ENCODE assay signal across 21 cellular contexts in the genomic region with DNA sequence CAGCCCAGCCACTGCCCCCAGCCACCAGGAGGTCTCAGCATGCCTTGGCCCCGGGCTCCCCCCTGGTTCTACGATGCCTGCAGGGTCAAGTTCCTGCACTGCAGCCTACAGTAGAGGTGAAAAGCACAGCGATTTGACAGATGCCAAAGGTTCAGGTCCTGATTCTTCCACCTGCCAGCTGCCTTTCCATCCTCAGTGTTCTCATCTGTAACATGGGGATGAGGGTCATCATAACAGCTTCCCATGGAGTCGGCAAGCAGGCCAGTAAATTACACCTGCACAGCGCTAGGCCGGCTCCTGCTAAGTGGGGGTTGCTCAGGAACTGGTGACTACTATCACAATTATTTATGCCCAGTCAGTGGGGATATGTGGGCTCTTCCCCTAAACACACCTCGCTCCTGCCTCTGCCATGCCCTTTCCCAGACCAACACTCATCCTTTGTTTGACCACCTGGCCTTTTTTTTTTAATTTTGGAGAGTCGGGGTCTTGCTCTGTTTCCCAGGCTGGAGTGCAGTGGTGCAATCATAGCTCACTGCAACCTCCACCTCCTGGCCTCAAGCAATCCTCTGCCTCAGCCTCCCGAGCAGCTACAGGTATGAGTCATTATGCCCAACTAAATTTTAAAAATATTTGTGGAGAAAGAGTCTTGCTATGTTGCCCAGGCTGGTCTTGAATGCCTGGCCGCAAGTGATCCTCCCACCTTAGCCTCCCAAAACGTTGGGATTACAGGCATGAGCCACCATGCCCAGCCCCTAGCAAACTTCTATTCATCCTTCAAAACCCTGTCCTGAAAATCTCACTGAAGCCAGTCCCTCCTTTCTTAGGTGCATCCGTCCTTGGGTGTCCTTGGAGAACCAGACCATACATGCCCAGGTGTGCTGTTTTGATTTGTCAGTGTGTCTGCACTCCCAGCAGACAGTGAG. TPM values are rescaled to one million over a fixed set of nuclear protein-coding genes. Genes with fewer than 3 reads are reported as not detected.
DNase-seq lines count a peak whose midpoint lies in the region; ATAC-seq, FAIRE-seq and TF ChIP-seq lines count a peak whose summit lies in the region.
"Had no signal": no experiment of that assay in that cellular context is flagged by ENCODE, and none has a peak within 500 bp of the region (broad histone marks: within the 10 kb centered on the region; RNA-seq: fewer than 3 reads in every experiment).

No MANE protein-coding gene starts in this region.

- peaks cover 13% of the 10 kb centered on the region for H3K4me1 Mint-ChIP-seq in T-helper 2 cell treated with Interferon-gamma antibody and Interleukin-4, amounts not matched to agents 5 μg/mL and 100 μg/mL, for 36 hours (ENCODE audit: low read depth)
- H3K4me1 Mint-ChIP-seq: endodermal cell had no signal

- POLR2A ChIA-PET in HepG2 (lab: Yijun Ruan, JAX) = no interaction called here

- H3K27me3 ChIP-seq in BLaER1 treated with 17β-estradiol and CSF1 and Interleukin-3, amounts not matched to agents 10 nM and 100 nM = no peaks in the 10 kb centered on the region
- H3K27me3 ChIP-seq in ascending aorta (no peaks in the 10 kb centered on the region), HepG2 (ENCODE audit: control insufficient read depth in 1 of 2, insufficient read depth in 2 of 2, low read length in 2 of 2) (no peaks in the 10 kb centered on the region), skeletal muscle tissue (ENCODE audit: control insufficient read depth in 3 of 3, insufficient read depth in 3 of 3, low read length in 3 of 3) (no peaks in the 10 kb centered on the region)
- H3K27me3 ChIP-seq: cardiac muscle cell, foreskin keratinocyte had no signal

- H3K79me2 ChIP-seq in HepG2 (ENCODE audit: insufficient read depth, low read length) = no peaks in the 10 kb centered on the region

- H3K4me2 ChIP-seq in BLaER1 treated with 17β-estradiol and CSF1 and Interleukin-3, amounts not matched to agents 10 nM and 100 nM = peak overlapping the region in 10 of 11 experiments; percentile 1 to 65 (median 36); a peak in 14 of 22 replicates
- H3K4me2 ChIP-seq in HepG2 (ENCODE audit: low read depth, low read length) = peak overlapping the region; percentile 7; the same call in 1 of the 2 replicates

- TF ChIP-seq CTCF in ascending aorta (IDR thresholded peaks at IDR 0.05) (no peak), HepG2 (CRISPR knock-in tag; IDR thresholded peaks at IDR 0.05) (no peak)

- no peak overlapping the region for H3K4me3 Mint-ChIP-seq in T-helper 2 cell treated with Interferon-gamma antibody and Interleukin-4, amounts not matched to agents 5 μg/mL and 100 μg/mL, for 36 hours
- H3K4me3 Mint-ChIP-seq: activated CD8-positive, alpha-beta T cell treated with anti-CD3 and anti-CD28 coated beads for 36 hours; activated naive CD8-positive, alpha-beta T cell treated with anti-CD3 and anti-CD28 coated beads, Interleukin-2, amount 10 ng/mL, durations not matched to agents 7 days and 5 days; activated T-cell treated with anti-CD3 and anti-CD28 coated beads, Interleukin-2, amount 50 U/mL, for 4 hours; endodermal cell had no signal

- CTCF ChIA-PET in HepG2 (lab: Yijun Ruan, JAX; ENCODE audit: low intra/inter-chr PET ratio, low total read pairs) = no interaction called here

- no peak overlapping the region for H3K4me3 ChIP-seq in BLaER1 treated with 17β-estradiol and CSF1 and Interleukin-3, amounts not matched to agents 10 nM and 100 nM
- peak overlapping the region in 1 of 2 donors; percentile 4 for H3K4me3 ChIP-seq in ascending aorta
- H3K4me3 ChIP-seq in HepG2 (replicated peaks in 1 of 3; ENCODE audit: insufficient read depth in 1 of 3, low read depth in 2 of 3, low read length in 3 of 3) = no peak overlapping the region
- peak overlapping the region in 1 of 3 donors; percentile 52 for H3K4me3 ChIP-seq in skeletal muscle tissue (ENCODE audit: low read length in 3 of 3)
- H3K4me3 ChIP-seq: cardiac muscle cell had no signal

- H4K20me1 ChIP-seq in BLaER1 treated with 17β-estradiol and CSF1 and Interleukin-3, amounts not matched to agents 10 nM and 100 nM = peaks cover 0 to 77% (median 35%) of the 10 kb centered on the region in 11 experiments; a peak in 15 of 22 replicates
- H4K20me1 ChIP-seq in HepG2 (ENCODE audit: insufficient read depth, low read length) = no peaks in the 10 kb centered on the region

- 63% methylated on average over 10 of the region's 12 CpGs for WGBS in HepG2 (ENCODE audit: low lambda C conversion rate)

- TF ChIP-seq POLR2A in HepG2 (IDR thresholded peaks at IDR 0.05; ENCODE audit: insufficient read depth in 1 of 2, low read depth in 2 of 2, low read length in 2 of 2) (no peak), H54 (IDR thresholded peaks at IDR 0.05; ENCODE audit: low read depth, low read length) (no peak)

- no peaks in the 10 kb centered on the region for H3K27me3 Mint-ChIP-seq in T-helper 2 cell treated with Interferon-gamma antibody and Interleukin-4, amounts not matched to agents 5 μg/mL and 100 μg/mL, for 36 hours (ENCODE audit: low read depth)
- H3K27me3 Mint-ChIP-seq: activated CD8-positive, alpha-beta T cell treated with anti-CD3 and anti-CD28 coated beads for 36 hours; activated naive CD8-positive, alpha-beta T cell treated with anti-CD3 and anti-CD28 coated beads, Interleukin-2, amount 10 ng/mL, durations not matched to agents 7 days and 5 days; naive thymus-derived CD8-positive, alpha-beta T cell had no signal

- H3K9ac ChIP-seq in BLaER1 treated with 17β-estradiol and CSF1 and Interleukin-3, amounts not matched to agents 10 nM and 100 nM = peak overlapping the region in 8 of 11 experiments; percentile 11 to 60 (median 34); a peak in 6 of 22 replicates
- H3K9ac ChIP-seq in HepG2 (ENCODE audit: insufficient read depth, low read depth, low read length) (no peak overlapping the region), skeletal muscle tissue (ENCODE audit: low read depth in 1 of 3, low read length in 3 of 3) (peak overlapping the region; percentile 32 to 66 (median 47))

- H3K9me3 ChIP-seq in BLaER1 treated with 17β-estradiol and CSF1 and Interleukin-3, amounts not matched to agents 10 nM and 100 nM (replicated peaks in 1 of 11) = peaks cover 24 to 34% (median 28%) of the 10 kb centered on the region in 11 experiments
- peaks cover 6 to 10% of the 10 kb centered on the region in 2 donors for H3K9me3 ChIP-seq in ascending aorta
- 0 out of 2 replicates have a peak, but pooled peaks cover 7% of the 10 kb centered on the region for H3K9me3 ChIP-seq in HepG2 (ENCODE audit: low read length)
- no peaks in the 10 kb centered on the region for H3K9me3 ChIP-seq in skeletal muscle tissue (ENCODE audit: control insufficient read depth in 3 of 3, low read length in 3 of 3)

- BruUV-seq in HepG2 (replicated peaks; lab: Mats Ljungman, UMichigan) = no TSS peak

- in situ Hi-C loops in HepG2 (cut with HindIII; ENCODE audit: extremely low pct_ligation_motif_present, low pct_unique_long_range_greater_than_20kb) = no loop called here

- peaks cover 63 to 92% (median 75%) of the 10 kb centered on the region in 11 experiments for H3K36me3 ChIP-seq in BLaER1 treated with 17β-estradiol and CSF1 and Interleukin-3, amounts not matched to agents 10 nM and 100 nM
- H3K36me3 ChIP-seq in ascending aorta (peaks cover 8 to 32% of the 10 kb centered on the region in 2 donors), HepG2 (replicated peaks in 1 of 2; ENCODE audit: control insufficient read depth in 1 of 2, insufficient read depth in 2 of 2, low read length in 2 of 2) (no peaks in the 10 kb centered on the region), skeletal muscle tissue (ENCODE audit: control insufficient read depth in 3 of 3, insufficient read depth in 3 of 3, low read length in 3 of 3) (peaks cover 0 to 21% (median 3%) of the 10 kb centered on the region in 3 donors)
- H3K36me3 ChIP-seq: cardiac muscle cell had no signal

- DNase-seq in ascending aorta (ENCODE audit: low spot score in 2 of 2) (no peak), HepG2 (ENCODE audit: low spot score) (no peak), H54 (ENCODE audit: insufficient read length, low spot score) (no peak)
- no peak for DNase-seq in T-helper 2 cell treated with Interferon-gamma antibody and Interleukin-4, amounts not matched to agents 5 μg/mL and 100 μg/mL, for 36 hours (ENCODE audit: low spot score)
- DNase-seq: activated CD8-positive, alpha-beta T cell treated with anti-CD3 and anti-CD28 coated beads for 36 hours; activated naive CD8-positive, alpha-beta T cell treated with anti-CD3 and anti-CD28 coated beads, Interleukin-2, amount 10 ng/mL, durations not matched to agents 7 days and 5 days; activated T-cell treated with anti-CD3 and anti-CD28 coated beads, Interleukin-2, amount 50 U/mL, for 4 hours; endodermal cell; foreskin keratinocyte; naive thymus-derived CD8-positive, alpha-beta T cell; NCI-H226; stimulated activated naive CD8-positive, alpha-beta T cell treated with anti-CD3 and anti-CD28 coated beads, Interleukin-15, Interleukin-2, amounts not matched to agents 100 U/mL and 50 U/mL, for 24 hours; T-helper 1 cell had no signal

- FAIRE-seq in HepG2 (lab: Jason Lieb, UNC) = no peak
- FAIRE-seq in H54 (lab: Jason Lieb, UNC) = no peak
- FAIRE-seq: GM18507 had no signal

- TF ChIP-seq EP300 in HepG2 (IDR thresholded peaks at IDR 0.05; ENCODE audit: low read depth in 2 of 2, low read length in 2 of 2) (no peak), HepG2 (CRISPR knock-in tag; IDR thresholded peaks at IDR 0.05; ENCODE audit: borderline replicate concordance) (no peak)

- H3K27ac ChIP-seq in BLaER1 treated with 17β-estradiol and CSF1 and Interleukin-3, amounts not matched to agents 10 nM and 100 nM = peak overlapping the region in 3 of 11 experiments; percentile 31 to 43 (median 32); a peak in 2 of 22 replicates
- H3K27ac ChIP-seq in ascending aorta (peak overlapping the region; percentile 96 to 98), HepG2 (ENCODE audit: extremely low read length, insufficient read depth, low read length) (peak overlapping the region; percentile 55), skeletal muscle tissue (ENCODE audit: low read depth, low read length) (peak overlapping the region; percentile 74)
- H3K27ac ChIP-seq: foreskin keratinocyte, VCaP had no signal

- TF ChIP-seq RAD21 in HepG2 (CRISPR knock-in tag; IDR thresholded peaks at IDR 0.05) = no peak

- H3K4me1 ChIP-seq in BLaER1 treated with 17β-estradiol and CSF1 and Interleukin-3, amounts not matched to agents 10 nM and 100 nM = peaks cover 37 to 78% (median 40%) of the 10 kb centered on the region in 10 experiments
- H3K4me1 ChIP-seq in ascending aorta = peaks cover 13 to 55% of the 10 kb centered on the region in 2 donors
- peaks cover 84% of the 10 kb centered on the region for H3K4me1 ChIP-seq in HepG2 (ENCODE audit: insufficient read depth, low read length)
- H3K4me1 ChIP-seq in skeletal muscle tissue (ENCODE audit: control insufficient read depth in 3 of 3, insufficient read depth in 3 of 3, low read length in 3 of 3) = peaks cover 37 to 40% (median 39%) of the 10 kb centered on the region in 3 donors
- H3K4me1 ChIP-seq: foreskin keratinocyte had no signal

- intact Hi-C loops in ascending aorta (cut with DNase I) = loop anchor here (5.0 kb wide), 1 partner anchor 661 kb away; no protein-coding TSS in a partner anchor
- intact Hi-C loops in HepG2 (cut with micrococcal nuclease; ENCODE audit: unreplicated experiment) = no loop called here

- H3K9me3 Mint-ChIP-seq in T-helper 2 cell treated with Interferon-gamma antibody and Interleukin-4, amounts not matched to agents 5 μg/mL and 100 μg/mL, for 36 hours = peaks cover 28% of the 10 kb centered on the region

- H2AFZ ChIP-seq in HepG2 (ENCODE audit: low read length) = no peak overlapping the region

- ATAC-seq in HepG2 (no peak), GM18520 (IDR thresholded peaks at IDR 0.05; ENCODE audit: unreplicated experiment) (no peak), GM19452 (IDR thresholded peaks at IDR 0.05; ENCODE audit: unreplicated experiment) (no peak)
- ATAC-seq: activated CD8-positive, alpha-beta T cell treated with anti-CD3 and anti-CD28 coated beads for 36 hours; activated T-cell treated with anti-CD3 and anti-CD28 coated beads, Interleukin-2, amount 50 U/mL, for 4 hours; foreskin keratinocyte; naive thymus-derived CD8-positive, alpha-beta T cell; stimulated activated naive CD8-positive, alpha-beta T cell treated with anti-CD3 and anti-CD28 coated beads, Interleukin-15, Interleukin-2, amounts not matched to agents 100 U/mL and 50 U/mL, for 24 hours had no signal

- no peak overlapping the region for H3K27ac Mint-ChIP-seq in T-helper 2 cell treated with Interferon-gamma antibody and Interleukin-4, amounts not matched to agents 5 μg/mL and 100 μg/mL, for 36 hours
- H3K27ac Mint-ChIP-seq: activated CD8-positive, alpha-beta T cell treated with anti-CD3 and anti-CD28 coated beads for 36 hours; activated naive CD8-positive, alpha-beta T cell treated with anti-CD3 and anti-CD28 coated beads, Interleukin-2, amount 10 ng/mL, durations not matched to agents 7 days and 5 days; endodermal cell; progenitor cell of endocrine pancreas had no signal

- H3K36me3 Mint-ChIP-seq in T-helper 2 cell treated with Interferon-gamma antibody and Interleukin-4, amounts not matched to agents 5 μg/mL and 100 μg/mL, for 36 hours (ENCODE audit: low read depth) = peaks cover 36% of the 10 kb centered on the region

RNA-seq across cellular contexts. Expression of gene ENG, which starts 6.4 kb away (rescaled TPM):
- 675 TPM for total RNA-seq in ascending aorta
- 0.02 TPM in 1 of 2 replicates, not detected in the other for total RNA-seq in HepG2 (2016; rRNA removed; fragmentation: Illumina TruSeq; extraction: Trizol)
- not detected in 2 replicates for total RNA-seq in HepG2 (2016; cell fraction: cytosol; rRNA removed; fragmentation: Illumina TruSeq; extraction: Trizol; ENCODE audit: low read depth)
- 0.07 and 0.17 TPM in 2 replicates for total RNA-seq in HepG2 (2016; cell fraction: insoluble cytoplasmic fraction; rRNA removed; fragmentation: Illumina TruSeq; extraction: Trizol)
- 0.07 and 0.22 TPM in 2 replicates for total RNA-seq in HepG2 (2016; cell fraction: membrane; rRNA removed; fragmentation: Illumina TruSeq; extraction: Trizol)
- 0.25 TPM in 1 of 2 replicates, not detected in the other for total RNA-seq in HepG2 (2016; cell fraction: nucleus; rRNA removed; fragmentation: Illumina TruSeq; extraction: Trizol)
- polyA plus RNA-seq in HepG2 (2011; rRNA removed) = 1.1 and 1.4 TPM in 2 replicates
- 0.82 and 1.1 TPM in 2 replicates for polyA plus RNA-seq in HepG2 (2011; cell fraction: cytosol; rRNA removed)
- 2.1 and 2.3 TPM in 2 replicates for polyA plus RNA-seq in HepG2 (2011; cell fraction: nucleus; rRNA removed)
- polyA plus RNA-seq in HepG2 (2012) = 1.4 and 1.5 TPM in 2 replicates
- not detected in 2 replicates for polyA plus RNA-seq in HepG2 (2016; cell fraction: cytosol; fragmentation: Illumina TruSeq; extraction: Trizol; ENCODE audit: low read depth)
- polyA plus RNA-seq in HepG2 (2016; cell fraction: insoluble cytoplasmic fraction; fragmentation: Illumina TruSeq; extraction: Trizol; ENCODE audit: low read depth) = 0.08 TPM in 1 of 2 replicates, not detected in the other
- 0.06 and 0.13 TPM in 2 replicates for polyA plus RNA-seq in HepG2 (2016; cell fraction: membrane; fragmentation: Illumina TruSeq; extraction: Trizol; ENCODE audit: low read depth)
- 0.20 and 0.22 TPM in 2 replicates for polyA plus RNA-seq in HepG2 (2016; cell fraction: nucleus; fragmentation: Illumina TruSeq; extraction: Trizol; ENCODE audit: insufficient read depth, low read depth)
- polyA minus RNA-seq in HepG2 (2011; rRNA and poly(A)+ RNA removed; ENCODE audit: low replicate concordance) = 1.2 and 26.5 TPM in 2 replicates
- polyA minus RNA-seq in HepG2 (2011; cell fraction: cytosol; rRNA and poly(A)+ RNA removed) = 0.30 and 0.62 TPM in 2 replicates
- polyA minus RNA-seq in HepG2 (2011; cell fraction: nucleus; rRNA and poly(A)+ RNA removed) = 0.75 and 0.90 TPM in 2 replicates
- total RNA-seq in skeletal muscle tissue = 9.4 TPM

RNA-seq across cellular contexts. Expression of gene AK1, which starts 29.4 kb away (rescaled TPM):
- total RNA-seq in ascending aorta (64.5 TPM), HepG2 (2016; rRNA removed; fragmentation: Illumina TruSeq; extraction: Trizol) (25.7 and 32.8 TPM in 2 replicates), skeletal muscle tissue (359 TPM)
- 12.5 and 17.4 TPM in 2 replicates for total RNA-seq in HepG2 (2016; cell fraction: cytosol; rRNA removed; fragmentation: Illumina TruSeq; extraction: Trizol; ENCODE audit: low read depth)
- total RNA-seq in HepG2 (2016; cell fraction: insoluble cytoplasmic fraction; rRNA removed; fragmentation: Illumina TruSeq; extraction: Trizol) = 27.8 and 33.7 TPM in 2 replicates
- total RNA-seq in HepG2 (2016; cell fraction: membrane; rRNA removed; fragmentation: Illumina TruSeq; extraction: Trizol) = 18.2 and 19.8 TPM in 2 replicates
- 13.7 and 15.3 TPM in 2 replicates for total RNA-seq in HepG2 (2016; cell fraction: nucleus; rRNA removed; fragmentation: Illumina TruSeq; extraction: Trizol)
- polyA plus RNA-seq in HepG2 (2011; rRNA removed) = 19.1 and 28.5 TPM in 2 replicates
- polyA plus RNA-seq in HepG2 (2011; cell fraction: cytosol; rRNA removed) = 29.9 and 38.0 TPM in 2 replicates
- polyA plus RNA-seq in HepG2 (2011; cell fraction: nucleus; rRNA removed) = 34.1 and 55.6 TPM in 2 replicates
- 17.5 and 23.3 TPM in 2 replicates for polyA plus RNA-seq in HepG2 (2012)
- 28.9 and 48.9 TPM in 2 replicates for polyA plus RNA-seq in HepG2 (2016; cell fraction: cytosol; fragmentation: Illumina TruSeq; extraction: Trizol; ENCODE audit: low read depth)
- polyA plus RNA-seq in HepG2 (2016; cell fraction: insoluble cytoplasmic fraction; fragmentation: Illumina TruSeq; extraction: Trizol; ENCODE audit: low read depth) = 44.7 and 50.7 TPM in 2 replicates
- 31.6 and 41.6 TPM in 2 replicates for polyA plus RNA-seq in HepG2 (2016; cell fraction: membrane; fragmentation: Illumina TruSeq; extraction: Trizol; ENCODE audit: low read depth)
- 39.2 and 40.7 TPM in 2 replicates for polyA plus RNA-seq in HepG2 (2016; cell fraction: nucleus; fragmentation: Illumina TruSeq; extraction: Trizol; ENCODE audit: insufficient read depth, low read depth)
- 3.6 and 45.8 TPM in 2 replicates for polyA minus RNA-seq in HepG2 (2011; rRNA and poly(A)+ RNA removed; ENCODE audit: low replicate concordance)
- 3.8 and 5.4 TPM in 2 replicates for polyA minus RNA-seq in HepG2 (2011; cell fraction: cytosol; rRNA and poly(A)+ RNA removed)
- polyA minus RNA-seq in HepG2 (2011; cell fraction: nucleus; rRNA and poly(A)+ RNA removed) = 1.7 and 4.1 TPM in 2 replicates

RNA-seq across cellular contexts. Expression of gene FPGS, which starts 45.4 kb away (rescaled TPM):
- total RNA-seq in ascending aorta (286 TPM), HepG2 (2016; rRNA removed; fragmentation: Illumina TruSeq; extraction: Trizol) (20.3 and 35.6 TPM in 2 replicates), skeletal muscle tissue (41.2 TPM)
- total RNA-seq in HepG2 (2016; cell fraction: cytosol; rRNA removed; fragmentation: Illumina TruSeq; extraction: Trizol; ENCODE audit: low read depth) = 7.4 and 10.3 TPM in 2 replicates
- total RNA-seq in HepG2 (2016; cell fraction: insoluble cytoplasmic fraction; rRNA removed; fragmentation: Illumina TruSeq; extraction: Trizol) = 18.5 and 37.2 TPM in 2 replicates
- 18.1 and 18.9 TPM in 2 replicates for total RNA-seq in HepG2 (2016; cell fraction: membrane; rRNA removed; fragmentation: Illumina TruSeq; extraction: Trizol)
- total RNA-seq in HepG2 (2016; cell fraction: nucleus; rRNA removed; fragmentation: Illumina TruSeq; extraction: Trizol) = 26.8 and 31.7 TPM in 2 replicates
- polyA plus RNA-seq in HepG2 (2011; rRNA removed) = 36.8 and 41.3 TPM in 2 replicates
- polyA plus RNA-seq in HepG2 (2011; cell fraction: cytosol; rRNA removed) = 20.2 and 34.2 TPM in 2 replicates
- polyA plus RNA-seq in HepG2 (2011; cell fraction: nucleus; rRNA removed) = 102 and 128 TPM in 2 replicates
- polyA plus RNA-seq in HepG2 (2012) = 16.9 and 23.2 TPM in 2 replicates
- polyA plus RNA-seq in HepG2 (2016; cell fraction: cytosol; fragmentation: Illumina TruSeq; extraction: Trizol; ENCODE audit: low read depth) = 8.3 and 9.4 TPM in 2 replicates
- polyA plus RNA-seq in HepG2 (2016; cell fraction: insoluble cytoplasmic fraction; fragmentation: Illumina TruSeq; extraction: Trizol; ENCODE audit: low read depth) = 21.4 and 32.6 TPM in 2 replicates
- 12.8 and 13.0 TPM in 2 replicates for polyA plus RNA-seq in HepG2 (2016; cell fraction: membrane; fragmentation: Illumina TruSeq; extraction: Trizol; ENCODE audit: low read depth)
- 68.3 and 83.1 TPM in 2 replicates for polyA plus RNA-seq in HepG2 (2016; cell fraction: nucleus; fragmentation: Illumina TruSeq; extraction: Trizol; ENCODE audit: insufficient read depth, low read depth)
- 71.8 and 195 TPM in 2 replicates for polyA minus RNA-seq in HepG2 (2011; rRNA and poly(A)+ RNA removed; ENCODE audit: low replicate concordance)
- polyA minus RNA-seq in HepG2 (2011; cell fraction: cytosol; rRNA and poly(A)+ RNA removed) = 13.5 and 19.9 TPM in 2 replicates
- 25.4 and 26.6 TPM in 2 replicates for polyA minus RNA-seq in HepG2 (2011; cell fraction: nucleus; rRNA and poly(A)+ RNA removed)

RNA-seq across cellular contexts. Expression of gene ST6GALNAC6, which starts 51.3 kb away (rescaled TPM):
- total RNA-seq in ascending aorta (172 TPM), HepG2 (2016; rRNA removed; fragmentation: Illumina TruSeq; extraction: Trizol) (16.7 and 18.5 TPM in 2 replicates), skeletal muscle tissue (33.9 TPM)
- total RNA-seq in HepG2 (2016; cell fraction: cytosol; rRNA removed; fragmentation: Illumina TruSeq; extraction: Trizol; ENCODE audit: low read depth) = 13.5 and 13.9 TPM in 2 replicates
- total RNA-seq in HepG2 (2016; cell fraction: insoluble cytoplasmic fraction; rRNA removed; fragmentation: Illumina TruSeq; extraction: Trizol) = 11.7 and 18.2 TPM in 2 replicates
- total RNA-seq in HepG2 (2016; cell fraction: membrane; rRNA removed; fragmentation: Illumina TruSeq; extraction: Trizol) = 42.0 and 46.1 TPM in 2 replicates
- total RNA-seq in HepG2 (2016; cell fraction: nucleus; rRNA removed; fragmentation: Illumina TruSeq; extraction: Trizol) = 13.4 and 15.1 TPM in 2 replicates
- polyA plus RNA-seq in HepG2 (2011; rRNA removed) = 65.4 and 103 TPM in 2 replicates
- 63.0 and 69.3 TPM in 2 replicates for polyA plus RNA-seq in HepG2 (2011; cell fraction: cytosol; rRNA removed)
- polyA plus RNA-seq in HepG2 (2011; cell fraction: nucleus; rRNA removed) = 134 and 138 TPM in 2 replicates
- polyA plus RNA-seq in HepG2 (2012) = 36.1 and 53.0 TPM in 2 replicates
- polyA plus RNA-seq in HepG2 (2016; cell fraction: cytosol; fragmentation: Illumina TruSeq; extraction: Trizol; ENCODE audit: low read depth) = 33.4 and 37.1 TPM in 2 replicates
- polyA plus RNA-seq in HepG2 (2016; cell fraction: insoluble cytoplasmic fraction; fragmentation: Illumina TruSeq; extraction: Trizol; ENCODE audit: low read depth) = 18.0 and 19.3 TPM in 2 replicates
- polyA plus RNA-seq in HepG2 (2016; cell fraction: membrane; fragmentation: Illumina TruSeq; extraction: Trizol; ENCODE audit: low read depth) = 54.8 and 59.0 TPM in 2 replicates
- 32.9 and 35.5 TPM in 2 replicates for polyA plus RNA-seq in HepG2 (2016; cell fraction: nucleus; fragmentation: Illumina TruSeq; extraction: Trizol; ENCODE audit: insufficient read depth, low read depth)
- polyA minus RNA-seq in HepG2 (2011; rRNA and poly(A)+ RNA removed; ENCODE audit: low replicate concordance) = 41.6 and 91.9 TPM in 2 replicates
- polyA minus RNA-seq in HepG2 (2011; cell fraction: cytosol; rRNA and poly(A)+ RNA removed) = 15.4 and 21.1 TPM in 2 replicates
- polyA minus RNA-seq in HepG2 (2011; cell fraction: nucleus; rRNA and poly(A)+ RNA removed) = 22.4 and 22.6 TPM in 2 replicates

Comparison
In these comparisons a context has a peak if more than half of its experiments do, and no peak if none do; other contexts are left out.
1. RNA of gene ENG, which starts 6.4 kb away (total RNA-seq): 675 TPM in ascending aorta (single experiment); 9.4 TPM in skeletal muscle tissue (single experiment) and 0.02 to 0.25 TPM in HepG2; every median in the first group is over 10 times any median in the second.